ENCODE assay signal across 9 cellular contexts in the genomic region with DNA sequence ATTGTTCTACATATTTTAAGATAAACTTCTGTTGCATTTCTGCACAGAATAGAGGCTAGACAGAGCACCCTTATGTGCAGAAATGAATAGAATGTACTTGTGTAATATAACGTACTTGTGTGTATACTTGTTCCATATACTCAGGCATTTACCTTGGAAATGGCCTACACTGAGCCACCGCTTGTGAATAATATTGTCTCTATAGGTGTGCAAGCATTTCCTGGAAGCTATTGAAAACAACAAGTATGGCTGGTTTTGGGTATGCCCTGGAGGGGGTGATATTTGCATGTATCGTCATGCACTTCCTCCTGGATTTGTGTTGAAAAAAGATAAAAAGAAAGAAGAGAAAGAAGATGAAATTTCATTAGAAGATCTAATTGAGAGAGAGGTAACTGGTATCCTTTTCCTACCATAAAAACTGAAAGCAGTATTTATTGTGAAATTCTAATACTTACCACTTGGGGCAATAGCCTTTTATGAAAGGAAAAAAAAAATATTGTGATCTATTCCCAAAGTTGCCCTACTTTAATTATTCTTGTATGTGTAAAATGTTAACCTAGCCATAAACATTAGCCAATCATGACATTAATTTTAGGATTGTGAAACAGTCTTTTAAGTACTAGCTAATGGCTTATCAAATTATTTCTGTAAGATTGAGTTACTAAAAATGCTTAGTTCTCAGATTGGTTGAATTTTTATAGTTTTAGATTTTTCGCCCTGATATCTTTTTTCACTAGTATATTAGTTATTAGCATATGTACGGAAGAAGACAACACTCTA. TPM values are rescaled to one million over a fixed set of nuclear protein-coding genes. Genes with fewer than 3 reads are reported as not detected.
DNase-seq lines count a peak whose midpoint lies in the region; ATAC-seq and TF ChIP-seq lines count a peak whose summit lies in the region.
"Had no signal": no experiment of that assay in that cellular context is flagged by ENCODE, and none has a peak within 500 bp of the region (broad histone marks: within the 10 kb centered on the region; RNA-seq: fewer than 3 reads in every experiment).

No MANE protein-coding gene starts in this region.

- H3K27me3 ChIP-seq in uterus = no peaks in the 10 kb centered on the region

- DNase-seq in ELR (ENCODE audit: low read depth) = peak; percentile 67
- peak; percentile 59 for DNase-seq in NAMALWA (ENCODE audit: low spot score)
- DNase-seq in WTC11 (ENCODE audit: low spot score) = no peak
- peak in 2 of 3 donors; percentile 15 to 19 for DNase-seq in immature natural killer cell
- no peak for DNase-seq in uterus
- DNase-seq in COLO829 (ENCODE audit: low spot score) = no peak
- DNase-seq in middle frontal gyrus (ENCODE audit: extremely low spot score, low spot score) = no peak

- H3K4me3 ChIP-seq in uterus = no peak overlapping the region

- CTCF ChIA-PET in WTC11 (lab: Charles Lee) = interaction anchor here (1.1 to 2.6 kb wide), 4 partner anchors 22 to 524 kb away, joined by 3 to 17 read pairs (median 6); no protein-coding TSS in a partner anchor

- ATAC-seq in GM21390 (IDR thresholded peaks at IDR 0.05; ENCODE audit: unreplicated experiment) (peak; percentile 71), WTC11 (no peak)

- peaks cover 58% of the 10 kb centered on the region for H3K36me3 Mint-ChIP-seq in WTC11
- H3K36me3 Mint-ChIP-seq in immature natural killer cell = peaks cover 23 to 50% (median 28%) of the 10 kb centered on the region in 3 donors

- no peak overlapping the region for H3K4me3 Mint-ChIP-seq in WTC11
- H3K4me3 Mint-ChIP-seq in immature natural killer cell = no peak overlapping the region
- H3K4me3 Mint-ChIP-seq: T-helper 1 cell treated with Interleukin-12 subunit alpha and Interleukin-12 subunit beta and Interleukin-4 antibody, amounts not matched to agents 30 μg/mL and 1 μg/mL, for 36 hours had no signal

- H3K27ac ChIP-seq in uterus = no peak overlapping the region

- H3K4me1 ChIP-seq in uterus = peaks cover 0 to 6% of the 10 kb centered on the region in 2 donors

- no peaks in the 10 kb centered on the region for H3K9me3 ChIP-seq in uterus

- no peaks in the 10 kb centered on the region for H3K36me3 ChIP-seq in uterus

- H3K27me3 Mint-ChIP-seq in WTC11 (ENCODE audit: low read depth) (no peaks in the 10 kb centered on the region), immature natural killer cell (ENCODE audit: low read depth in 3 of 3) (no peaks in the 10 kb centered on the region)

- POLR2A ChIA-PET in WTC11 (lab: Charles Lee) = no interaction called here

- no peaks in the 10 kb centered on the region for H3K9me3 Mint-ChIP-seq in WTC11
- no peaks in the 10 kb centered on the region for H3K9me3 Mint-ChIP-seq in immature natural killer cell
- H3K9me3 Mint-ChIP-seq: T-helper 1 cell treated with Interleukin-12 subunit alpha and Interleukin-12 subunit beta and Interleukin-4 antibody, amounts not matched to agents 30 μg/mL and 1 μg/mL, for 36 hours had no signal

- no peak overlapping the region for H3K27ac Mint-ChIP-seq in WTC11
- H3K27ac Mint-ChIP-seq in immature natural killer cell = peak overlapping the region in 5 of 6 donors; percentile 5 to 78 (median 48)
- H3K27ac Mint-ChIP-seq: T-helper 1 cell treated with Interleukin-12 subunit alpha and Interleukin-12 subunit beta and Interleukin-4 antibody, amounts not matched to agents 30 μg/mL and 1 μg/mL, for 36 hours had no signal

- no peak for TF ChIP-seq POLR2A in uterus (IDR thresholded peaks at IDR 0.05)

- TF ChIP-seq CTCF in WTC11 (IDR thresholded peaks at IDR 0.05) = peak; percentile 55
- TF ChIP-seq CTCF in uterus (IDR thresholded peaks at IDR 0.05) = peak; percentile 39 to 71 (median 53)

- intact Hi-C loops in uterus (cut with DNase I; ENCODE audit: low total_unique reads) = loop anchor here (10.0 kb wide), 1 partner anchor 141 kb away; no protein-coding TSS in a partner anchor

- no peaks in the 10 kb centered on the region for H3K4me1 Mint-ChIP-seq in WTC11
- H3K4me1 Mint-ChIP-seq in immature natural killer cell = peaks cover 5 to 28% of the 10 kb centered on the region in 2 donors

TF ChIP-seq in WTC11, 78 proteins besides CTCF, POLR2A, EP300 and RAD21 (continues in another document):
- TF ChIP-seq IRF2 (CRISPR knock-in tag; IDR thresholded peaks at IDR 0.05; ENCODE audit: borderline replicate concordance, low read depth) = no peak
- TF ChIP-seq FOXP1 (CRISPR knock-in tag; IDR thresholded peaks at IDR 0.05; ENCODE audit: borderline replicate concordance) = no peak
- TF ChIP-seq, protein P1, sequence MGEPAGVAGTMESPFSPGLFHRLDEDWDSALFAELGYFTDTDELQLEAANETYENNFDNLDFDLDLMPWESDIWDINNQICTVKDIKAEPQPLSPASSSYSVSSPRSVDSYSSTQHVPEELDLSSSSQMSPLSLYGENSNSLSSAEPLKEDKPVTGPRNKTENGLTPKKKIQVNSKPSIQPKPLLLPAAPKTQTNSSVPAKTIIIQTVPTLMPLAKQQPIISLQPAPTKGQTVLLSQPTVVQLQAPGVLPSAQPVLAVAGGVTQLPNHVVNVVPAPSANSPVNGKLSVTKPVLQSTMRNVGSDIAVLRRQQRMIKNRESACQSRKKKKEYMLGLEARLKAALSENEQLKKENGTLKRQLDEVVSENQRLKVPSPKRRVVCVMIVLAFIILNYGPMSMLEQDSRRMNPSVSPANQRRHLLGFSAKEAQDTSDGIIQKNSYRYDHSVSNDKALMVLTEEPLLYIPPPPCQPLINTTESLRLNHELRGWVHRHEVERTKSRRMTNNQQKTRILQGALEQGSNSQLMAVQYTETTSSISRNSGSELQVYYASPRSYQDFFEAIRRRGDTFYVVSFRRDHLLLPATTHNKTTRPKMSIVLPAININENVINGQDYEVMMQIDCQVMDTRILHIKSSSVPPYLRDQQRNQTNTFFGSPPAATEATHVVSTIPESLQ (CRISPR knock-in tag; IDR thresholded peaks at IDR 0.05) = no peak
- TF ChIP-seq, protein P2, sequence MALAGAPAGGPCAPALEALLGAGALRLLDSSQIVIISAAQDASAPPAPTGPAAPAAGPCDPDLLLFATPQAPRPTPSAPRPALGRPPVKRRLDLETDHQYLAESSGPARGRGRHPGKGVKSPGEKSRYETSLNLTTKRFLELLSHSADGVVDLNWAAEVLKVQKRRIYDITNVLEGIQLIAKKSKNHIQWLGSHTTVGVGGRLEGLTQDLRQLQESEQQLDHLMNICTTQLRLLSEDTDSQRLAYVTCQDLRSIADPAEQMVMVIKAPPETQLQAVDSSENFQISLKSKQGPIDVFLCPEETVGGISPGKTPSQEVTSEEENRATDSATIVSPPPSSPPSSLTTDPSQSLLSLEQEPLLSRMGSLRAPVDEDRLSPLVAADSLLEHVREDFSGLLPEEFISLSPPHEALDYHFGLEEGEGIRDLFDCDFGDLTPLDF (CRISPR knock-in tag; IDR thresholded peaks at IDR 0.05) = no peak
- TF ChIP-seq, protein P3, sequence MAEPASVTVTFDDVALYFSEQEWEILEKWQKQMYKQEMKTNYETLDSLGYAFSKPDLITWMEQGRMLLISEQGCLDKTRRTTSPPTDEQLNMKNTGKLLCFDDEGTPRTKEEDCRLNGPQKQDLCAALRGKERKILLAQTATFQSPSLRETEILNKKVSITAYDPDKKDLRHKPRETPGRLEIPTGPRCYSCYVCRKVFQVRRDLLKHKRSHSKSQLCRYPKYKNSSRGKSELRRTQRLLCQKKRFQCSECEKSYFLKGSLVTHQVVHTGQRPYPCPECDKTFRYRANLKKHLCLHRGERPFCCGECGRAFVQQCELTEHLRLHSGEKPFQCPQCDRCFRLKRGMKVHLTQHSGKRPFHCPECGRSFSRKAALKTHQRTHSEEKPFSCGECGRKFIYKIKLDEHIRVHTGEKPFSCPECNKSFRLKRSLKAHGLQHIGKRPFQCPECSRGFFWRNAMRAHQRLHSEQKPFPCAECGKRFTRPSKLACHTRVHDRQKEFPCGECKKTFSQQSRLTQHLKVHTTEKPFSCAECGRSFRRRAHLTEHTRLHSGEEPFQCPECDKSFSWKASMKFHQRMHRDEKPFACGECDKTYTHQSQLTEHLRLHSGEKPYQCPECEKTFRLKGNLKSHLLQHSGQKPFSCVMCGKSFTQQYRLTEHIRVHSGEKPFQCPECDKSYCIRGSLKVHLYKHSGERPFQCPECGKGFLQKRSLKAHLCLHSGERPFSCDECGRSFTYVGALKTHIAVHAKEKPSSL (CRISPR knock-in tag; conservative IDR thresholded peaks at IDR 0.05) = no peak
- no peak for TF ChIP-seq SMAD3 (CRISPR knock-in tag; IDR thresholded peaks at IDR 0.05; ENCODE audit: borderline replicate concordance)
- TF ChIP-seq, protein P4, sequence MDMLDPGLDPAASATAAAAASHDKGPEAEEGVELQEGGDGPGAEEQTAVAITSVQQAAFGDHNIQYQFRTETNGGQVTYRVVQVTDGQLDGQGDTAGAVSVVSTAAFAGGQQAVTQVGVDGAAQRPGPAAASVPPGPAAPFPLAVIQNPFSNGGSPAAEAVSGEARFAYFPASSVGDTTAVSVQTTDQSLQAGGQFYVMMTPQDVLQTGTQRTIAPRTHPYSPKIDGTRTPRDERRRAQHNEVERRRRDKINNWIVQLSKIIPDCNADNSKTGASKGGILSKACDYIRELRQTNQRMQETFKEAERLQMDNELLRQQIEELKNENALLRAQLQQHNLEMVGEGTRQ (CRISPR knock-in tag; IDR thresholded peaks at IDR 0.05) = no peak
- TF ChIP-seq, protein P5, sequence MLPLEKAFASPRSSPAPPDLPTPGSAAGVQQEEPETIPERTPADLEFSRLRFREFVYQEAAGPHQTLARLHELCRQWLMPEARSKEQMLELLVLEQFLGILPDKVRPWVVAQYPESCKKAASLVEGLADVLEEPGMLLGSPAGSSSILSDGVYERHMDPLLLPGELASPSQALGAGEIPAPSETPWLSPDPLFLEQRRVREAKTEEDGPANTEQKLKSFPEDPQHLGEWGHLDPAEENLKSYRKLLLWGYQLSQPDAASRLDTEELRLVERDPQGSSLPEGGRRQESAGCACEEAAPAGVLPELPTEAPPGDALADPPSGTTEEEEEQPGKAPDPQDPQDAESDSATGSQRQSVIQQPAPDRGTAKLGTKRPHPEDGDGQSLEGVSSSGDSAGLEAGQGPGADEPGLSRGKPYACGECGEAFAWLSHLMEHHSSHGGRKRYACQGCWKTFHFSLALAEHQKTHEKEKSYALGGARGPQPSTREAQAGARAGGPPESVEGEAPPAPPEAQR (CRISPR knock-in tag; IDR thresholded peaks at IDR 0.05) = no peak
- TF ChIP-seq NR2C2 (CRISPR knock-in tag; IDR thresholded peaks at IDR 0.05) = no peak
- TF ChIP-seq GTF2I (CRISPR knock-in tag; conservative IDR thresholded peaks at IDR 0.05) = no peak
- TF ChIP-seq ZNF232 (CRISPR knock-in tag; IDR thresholded peaks at IDR 0.05) = no peak

RNA-seq across cellular contexts. Expression of a gene that starts 18.0 kb away (rescaled TPM):
- total RNA-seq in WTC11 (2021) (60.0 to 60.9 TPM (median 60.5 TPM) in 3 replicates), uterus (10 to 100 TPM; 28.2 to 82.1 (median 49.5) TPM)
- polyA plus RNA-seq in immature natural killer cell = 10 to 100 TPM; 57.5 to 59.8 (median 57.8) TPM

Comparison
In these comparisons a context has a peak if more than half of its experiments do, and no peak if none do; other contexts are left out.
1. DNase-seq: peak in ELR (single experiment), NAMALWA (single experiment) and immature natural killer cell (2 of 3); none in WTC11 (single experiment), uterus (0 of 2), COLO829 (single experiment) and middle frontal gyrus (single experiment).